Comparison of ENCODE assay signal across 8 cellular contexts in genomic region chr7:47435889-47436312, GRCh38.
DNase-seq lines count a peak whose midpoint lies in the region; ATAC-seq, FAIRE-seq and TF ChIP-seq lines count a peak whose summit lies in the region.

No MANE protein-coding gene starts in this region.

- no peak for ATAC-seq in GM18861 (IDR thresholded peaks at IDR 0.05; ENCODE audit: unreplicated experiment)
- ATAC-seq in naive thymus-derived CD8-positive, alpha-beta T cell: no peak

- in situ Hi-C loops in astrocyte of the spinal cord (cut with HindIII; ENCODE audit: low sequenced_read_pairs): no loop called here

- H3K9me3 ChIP-seq in iPS DF 6.9 (ENCODE audit: control insufficient read depth, insufficient read depth, low read length): no peaks in the 10 kb centered on the region
- H3K9me3 ChIP-seq in stomach: no peaks in the 10 kb centered on the region

- no peaks in the 10 kb centered on the region for H3K9me3 Mint-ChIP-seq in naive thymus-derived CD8-positive, alpha-beta T cell

- H3K27ac ChIP-seq in iPS DF 6.9 (ENCODE audit: low read length) (no peak overlapping the region), stomach (no peak overlapping the region)

- H3K36me3 ChIP-seq in iPS DF 6.9 (ENCODE audit: control insufficient read depth, insufficient read depth, low read length): no peaks in the 10 kb centered on the region
- H3K36me3 ChIP-seq in stomach: peaks cover 11 to 76% (median 59%) of the 10 kb centered on the region in 4 donors

- no peak for TF ChIP-seq POLR2A in stomach (IDR thresholded peaks at IDR 0.05)

- no peak overlapping the region for H3K27ac Mint-ChIP-seq in naive thymus-derived CD8-positive, alpha-beta T cell

- DNase-seq in M059J (ENCODE audit: low read depth) (peak; percentile 64), astrocyte of the spinal cord (ENCODE audit: low read depth, low spot score) (peak; percentile 89), iPS DF 6.9 (ENCODE audit: low read depth, low spot score) (peak; percentile 37), stomach (peak; percentile 70), AML-193 (lab: John Stamatoyannopoulos, UW) (no peak)
- DNase-seq in naive thymus-derived CD8-positive, alpha-beta T cell: no peak

- peak; percentile 48 for FAIRE-seq in G401.6 (lab: Jason Lieb, UNC)

- H3K4me1 Mint-ChIP-seq in naive thymus-derived CD8-positive, alpha-beta T cell: peaks cover 0 to 4% (median 0%) of the 10 kb centered on the region in 4 donors

- H3K4me1 ChIP-seq in iPS DF 6.9 (ENCODE audit: control insufficient read depth, insufficient read depth, low read length) (peaks cover 2% of the 10 kb centered on the region; the same call in 1 of the 2 replicates), stomach (peaks cover 0 to 33% (median 7%) of the 10 kb centered on the region in 4 donors)

- no peak overlapping the region for H3K4me3 Mint-ChIP-seq in naive thymus-derived CD8-positive, alpha-beta T cell

- POLR2A ChIA-PET in naive thymus-derived CD8-positive, alpha-beta T cell (lab: Charles Lee): no interaction called here

- TF ChIP-seq CTCF in astrocyte of the spinal cord (IDR thresholded peaks at IDR 0.05; ENCODE audit: low read depth, low read length) (peak; percentile 83), stomach (IDR thresholded peaks at IDR 0.05) (peak in 5 of 7 experiments; percentile 44 to 69 (median 65))

- H3K27me3 ChIP-seq in iPS DF 6.9 (ENCODE audit: control insufficient read depth, insufficient read depth, low read length): no peaks in the 10 kb centered on the region
- no peaks in the 10 kb centered on the region for H3K27me3 ChIP-seq in stomach

- H3K4me3 ChIP-seq in astrocyte of the spinal cord (ENCODE audit: low read depth, low read length) (no peak overlapping the region), iPS DF 6.9 (ENCODE audit: low read length) (no peak overlapping the region), stomach (no peak overlapping the region)

- no peak for TF ChIP-seq EP300 in stomach (IDR thresholded peaks at IDR 0.05)

- no peaks in the 10 kb centered on the region for H3K36me3 Mint-ChIP-seq in naive thymus-derived CD8-positive, alpha-beta T cell

- intact Hi-C loops in stomach (cut with DNase I; ENCODE audit: low total_unique reads): no loop called here

- H3K27me3 Mint-ChIP-seq in naive thymus-derived CD8-positive, alpha-beta T cell: no peaks in the 10 kb centered on the region

- no CpG with 5 or more reads among the region's 5 CpGs for WGBS in iPS DF 6.9 (ENCODE audit: insufficient coverage, insufficient read length)
- WGBS in stomach, 5 donors: 8 to 27% (median 10%) methylated on average over 5 of the region's 5 CpGs

Comparison
In these comparisons a context has a peak if more than half of its experiments do, and no peak if none do; other contexts are left out.
1. DNase-seq: peak in M059J (single experiment), astrocyte of the spinal cord (single experiment), iPS DF 6.9 (single experiment) and stomach (single experiment); none in naive thymus-derived CD8-positive, alpha-beta T cell (0 of 10) and AML-193 (0 of 2).